ENCODE assay signal across 10 cellular contexts in genomic region chr4:89598602-89599001, GRCh38.
DNase-seq lines count a peak whose midpoint lies in the region; ATAC-seq and TF ChIP-seq lines count a peak whose summit lies in the region.
"Had no signal": no experiment of that assay in that cellular context is flagged by ENCODE, and none has a peak within 500 bp of the region (broad histone marks: within the 10 kb centered on the region; RNA-seq: fewer than 3 reads in every experiment).

No MANE protein-coding gene starts in this region.

- no peak overlapping the region for H3K27ac ChIP-seq in DOHH2 (ENCODE audit: low read depth, low read length)
- no peak overlapping the region for H3K27ac ChIP-seq in WERI-Rb-1
- H3K27ac ChIP-seq in liver (ENCODE audit: low read depth in 1 of 2, low read length in 2 of 2): no peak overlapping the region

- H3K27me3 ChIP-seq in DOHH2 (ENCODE audit: control insufficient read depth, low read length): no peaks in the 10 kb centered on the region
- no peaks in the 10 kb centered on the region for H3K27me3 ChIP-seq in WERI-Rb-1 (ENCODE audit: insufficient read depth, low read depth, severe bottlenecking)
- H3K27me3 ChIP-seq in liver (ENCODE audit: control insufficient read depth in 4 of 4, insufficient read depth in 4 of 4, low read length in 3 of 4): no peaks in the 10 kb centered on the region

- H3K9me2 ChIP-seq in DOHH2 (replicated peaks; ENCODE audit: control insufficient read depth, low read length): no peaks in the 10 kb centered on the region

- WGBS in liver: 39% methylated on average over 1 of the region's 1 CpG

- H3K9me3 ChIP-seq in DOHH2 (ENCODE audit: control insufficient read depth, insufficient read depth, low read length) (no peaks in the 10 kb centered on the region), WERI-Rb-1 (ENCODE audit: severe bottlenecking) (no peaks in the 10 kb centered on the region), liver (ENCODE audit: control insufficient read depth in 4 of 4, low read length in 3 of 4) (no peaks in the 10 kb centered on the region)

- TF ChIP-seq RAD21 in liver (IDR thresholded peaks at IDR 0.05): peak in 1 of 2 donors; percentile 34

- no peaks in the 10 kb centered on the region for H3F3A ChIP-seq in DOHH2 (ENCODE audit: control insufficient read depth, insufficient read depth)

- peak; percentile 5 for DNase-seq in Jurkat, Clone E6-1 (ENCODE audit: low read depth, low spot score)
- no peak for DNase-seq in WERI-Rb-1
- DNase-seq in stimulated activated CD4-positive, alpha-beta T cell treated with anti-CD3 and anti-CD28 coated beads, Interleukin-2, amount 100 ng/mL, for 24 hours: no peak
- DNase-seq: activated effector memory CD4-positive, alpha-beta T cell treated with Interleukin-2 at 50 U/mL for 16 hours had no signal

- H3K4me1 ChIP-seq in DOHH2 (ENCODE audit: control insufficient read depth, low read length) (no peaks in the 10 kb centered on the region), liver (ENCODE audit: control insufficient read depth in 4 of 4, insufficient read depth in 4 of 4, low read length in 3 of 4) (no peaks in the 10 kb centered on the region)

- TF ChIP-seq POLR2A in GM18505 (IDR thresholded peaks at IDR 0.05; ENCODE audit: borderline replicate concordance, extremely low read depth, insufficient read depth, insufficient read length): no peak

- no peaks in the 10 kb centered on the region for H4K20me1 ChIP-seq in DOHH2 (ENCODE audit: control insufficient read depth, insufficient read depth, low read depth, low read length)

- H3K4me2 ChIP-seq in DOHH2 (ENCODE audit: low read length): no peak overlapping the region

- ATAC-seq in HG02938 (IDR thresholded peaks at IDR 0.05; ENCODE audit: unreplicated experiment) (no peak), HG03439 (IDR thresholded peaks at IDR 0.05; ENCODE audit: unreplicated experiment) (no peak), GM18505 (IDR thresholded peaks at IDR 0.05; ENCODE audit: unreplicated experiment) (no peak)
- ATAC-seq: stimulated activated effector memory CD8-positive, alpha-beta T cell treated with anti-CD3 and anti-CD28 coated beads, Interleukin-12 subunit alpha, Interleukin-12 subunit beta, amount 100 ng/mL, for 72 hours had no signal

- no peak overlapping the region for H3K9ac ChIP-seq in liver (ENCODE audit: low read depth in 1 of 2, low read length in 2 of 2)

- no peaks in the 10 kb centered on the region for H3K79me2 ChIP-seq in DOHH2 (ENCODE audit: control insufficient read depth, low read length)

- no peaks in the 10 kb centered on the region for H3K36me3 ChIP-seq in DOHH2 (ENCODE audit: control insufficient read depth, low read length)
- no peaks in the 10 kb centered on the region for H3K36me3 ChIP-seq in WERI-Rb-1
- H3K36me3 ChIP-seq in liver (ENCODE audit: control insufficient read depth in 4 of 4, insufficient read depth in 3 of 4, low read depth in 1 of 4, low read length in 3 of 4): no peaks in the 10 kb centered on the region

- peak; percentile 23 for TF ChIP-seq CTCF in DOHH2 (IDR thresholded peaks at IDR 0.05; ENCODE audit: low read depth, low read length, poor library complexity, severe bottlenecking)
- peak; percentile 39; the same call in 1 of the 2 replicates for TF ChIP-seq CTCF in WERI-Rb-1 (IDR thresholded peaks at IDR 0.05; ENCODE audit: low read depth, low read length)
- peak; percentile 7 for TF ChIP-seq CTCF in liver (IDR thresholded peaks at IDR 0.05; ENCODE audit: low read depth, low read length, missing input control)

- H3K4me3 ChIP-seq in DOHH2 (ENCODE audit: low read length): no peak overlapping the region
- H3K4me3 ChIP-seq in Jurkat, Clone E6-1 (ENCODE audit: low read length): no peak overlapping the region
- no peak overlapping the region for H3K4me3 ChIP-seq in WERI-Rb-1 (ENCODE audit: low read depth, low read length)
- H3K4me3 ChIP-seq in liver (ENCODE audit: low read depth in 1 of 3, low read length in 3 of 3): no peak overlapping the region

TF ChIP-seq in liver, 16 proteins besides CTCF, POLR2A, EP300 and RAD21:
- TF ChIP-seq GABPA (IDR thresholded peaks at IDR 0.05 in 1 of 2, conservative IDR thresholded peaks at IDR 0.05 in 1 of 2) (no peak), SP1 (IDR thresholded peaks at IDR 0.05) (no peak), HNF4A (conservative IDR thresholded peaks at IDR 0.05) (no peak), NR2F2 (IDR thresholded peaks at IDR 0.05) (no peak), ZBTB33 (IDR thresholded peaks at IDR 0.05) (no peak), JUND (IDR thresholded peaks at IDR 0.05) (no peak), MAX (IDR thresholded peaks at IDR 0.05) (no peak), FOXA1 (IDR thresholded peaks at IDR 0.05) (no peak), HNF4G (IDR thresholded peaks at IDR 0.05) (no peak), EGR1 (IDR thresholded peaks at IDR 0.05; ENCODE audit: low read depth in 2 of 2) (no peak), YY1 (IDR thresholded peaks at IDR 0.05) (no peak), FOXA2 (IDR thresholded peaks at IDR 0.05) (no peak), RXRA (IDR thresholded peaks at IDR 0.05) (no peak), TAF1 (conservative IDR thresholded peaks at IDR 0.05) (no peak)
- TF ChIP-seq, protein P1, sequence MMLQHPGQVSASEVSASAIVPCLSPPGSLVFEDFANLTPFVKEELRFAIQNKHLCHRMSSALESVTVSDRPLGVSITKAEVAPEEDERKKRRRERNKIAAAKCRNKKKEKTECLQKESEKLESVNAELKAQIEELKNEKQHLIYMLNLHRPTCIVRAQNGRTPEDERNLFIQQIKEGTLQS (IDR thresholded peaks at IDR 0.05): no peak
- TF ChIP-seq, protein P2, sequence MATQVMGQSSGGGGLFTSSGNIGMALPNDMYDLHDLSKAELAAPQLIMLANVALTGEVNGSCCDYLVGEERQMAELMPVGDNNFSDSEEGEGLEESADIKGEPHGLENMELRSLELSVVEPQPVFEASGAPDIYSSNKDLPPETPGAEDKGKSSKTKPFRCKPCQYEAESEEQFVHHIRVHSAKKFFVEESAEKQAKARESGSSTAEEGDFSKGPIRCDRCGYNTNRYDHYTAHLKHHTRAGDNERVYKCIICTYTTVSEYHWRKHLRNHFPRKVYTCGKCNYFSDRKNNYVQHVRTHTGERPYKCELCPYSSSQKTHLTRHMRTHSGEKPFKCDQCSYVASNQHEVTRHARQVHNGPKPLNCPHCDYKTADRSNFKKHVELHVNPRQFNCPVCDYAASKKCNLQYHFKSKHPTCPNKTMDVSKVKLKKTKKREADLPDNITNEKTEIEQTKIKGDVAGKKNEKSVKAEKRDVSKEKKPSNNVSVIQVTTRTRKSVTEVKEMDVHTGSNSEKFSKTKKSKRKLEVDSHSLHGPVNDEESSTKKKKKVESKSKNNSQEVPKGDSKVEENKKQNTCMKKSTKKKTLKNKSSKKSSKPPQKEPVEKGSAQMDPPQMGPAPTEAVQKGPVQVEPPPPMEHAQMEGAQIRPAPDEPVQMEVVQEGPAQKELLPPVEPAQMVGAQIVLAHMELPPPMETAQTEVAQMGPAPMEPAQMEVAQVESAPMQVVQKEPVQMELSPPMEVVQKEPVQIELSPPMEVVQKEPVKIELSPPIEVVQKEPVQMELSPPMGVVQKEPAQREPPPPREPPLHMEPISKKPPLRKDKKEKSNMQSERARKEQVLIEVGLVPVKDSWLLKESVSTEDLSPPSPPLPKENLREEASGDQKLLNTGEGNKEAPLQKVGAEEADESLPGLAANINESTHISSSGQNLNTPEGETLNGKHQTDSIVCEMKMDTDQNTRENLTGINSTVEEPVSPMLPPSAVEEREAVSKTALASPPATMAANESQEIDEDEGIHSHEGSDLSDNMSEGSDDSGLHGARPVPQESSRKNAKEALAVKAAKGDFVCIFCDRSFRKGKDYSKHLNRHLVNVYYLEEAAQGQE (IDR thresholded peaks at IDR 0.05): no peak
